In the genomic region with DNA sequence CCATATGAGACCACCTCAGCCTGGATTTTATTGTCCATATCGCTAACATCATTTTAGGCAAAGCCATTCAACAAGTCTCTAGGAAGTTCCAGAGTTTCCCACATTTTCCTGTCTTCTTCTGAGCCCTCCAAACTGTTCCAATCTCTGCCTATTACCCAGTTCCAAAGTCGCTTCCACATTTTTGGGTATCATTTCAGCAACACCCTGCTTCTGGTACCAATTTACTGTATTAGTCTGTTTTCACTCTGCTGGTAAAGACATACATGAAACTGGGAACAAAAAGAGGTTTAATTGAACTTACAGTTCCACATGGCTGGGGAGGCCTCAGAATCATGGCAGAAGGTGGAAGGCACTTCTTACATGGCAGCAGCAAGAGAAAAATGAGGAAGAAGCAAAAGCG, we compare ENCODE assay signal across 16 cellular contexts. TPM values are rescaled to one million over a fixed set of nuclear protein-coding genes. Genes with fewer than 3 reads are reported as not detected.
"Had no signal": no experiment of that assay in that cellular context is flagged by ENCODE, and none has a peak within 500 bp of the region (broad histone marks: within the 10 kb centered on the region; RNA-seq: fewer than 3 reads in every experiment).

No MANE protein-coding gene starts in this region.

RNA-seq across cellular contexts. Expression of gene BARX1, which starts 17.5 kb away (rescaled TPM):
- total RNA-seq: naive thymus-derived CD8-positive, alpha-beta T cell; natural killer cell; occipital lobe; ovary; posterior vena cava; psoas muscle; pulmonary artery endothelial cell; renal cortical epithelial cell; right atrium auricular region; right cardiac atrium; right lobe of liver; sciatic nerve; sigmoid colon; skeletal muscle tissue; spleen had no signal
- polyA plus RNA-seq: naive thymus-derived CD8-positive, alpha-beta T cell; neural cell; psoas muscle; right cardiac atrium had no signal
